In the genomic region with DNA sequence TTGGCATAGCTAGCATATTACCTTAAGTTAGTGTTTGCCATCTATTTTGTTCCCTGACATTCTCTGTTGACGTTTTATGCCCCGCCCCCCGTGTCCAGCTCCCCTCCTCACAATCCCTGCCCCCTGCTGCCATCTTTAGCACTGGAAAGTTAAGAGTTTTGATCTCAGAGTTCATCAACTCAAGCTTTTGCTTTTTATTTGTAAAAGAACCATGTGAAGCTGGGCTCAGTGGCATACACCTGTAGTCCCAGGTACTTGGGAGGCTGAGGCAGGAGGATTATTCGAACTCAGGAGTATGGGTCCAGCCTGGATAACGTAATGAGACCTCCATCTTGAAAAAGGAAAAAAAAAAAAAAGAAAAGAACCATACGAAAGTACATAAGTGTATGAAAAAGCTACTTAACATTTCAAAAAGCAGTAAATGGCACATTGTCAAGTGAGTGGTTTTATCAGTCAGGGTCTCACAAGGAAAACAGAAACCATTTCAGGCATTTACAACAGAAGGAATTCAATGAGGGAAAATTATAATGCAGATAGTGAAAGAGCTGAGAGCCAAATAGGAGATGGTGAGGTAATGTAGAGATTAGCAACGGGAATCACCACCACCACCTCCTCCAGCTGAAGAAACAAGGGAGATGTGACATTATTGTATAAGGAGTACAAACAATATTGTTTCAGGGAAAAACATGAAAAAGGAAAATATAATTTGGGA, we compare ENCODE assay signal across 1 cellular context.
TF ChIP-seq lines count a peak whose summit lies in the region.

No MANE protein-coding gene starts in this region.

TF ChIP-seq in H1, 55 proteins besides CTCF, POLR2A, EP300 and RAD21:
- TF ChIP-seq EZH2 (IDR thresholded peaks at IDR 0.05; ENCODE audit: low read depth, low read length, severe bottlenecking) (no peak), YY1 (IDR thresholded peaks at IDR 0.05; ENCODE audit: low read depth, low read length) (peak; percentile 87), ASH2L (IDR thresholded peaks at IDR 0.05; ENCODE audit: low read length) (peak; percentile 54)
- TF ChIP-seq, protein P1, sequence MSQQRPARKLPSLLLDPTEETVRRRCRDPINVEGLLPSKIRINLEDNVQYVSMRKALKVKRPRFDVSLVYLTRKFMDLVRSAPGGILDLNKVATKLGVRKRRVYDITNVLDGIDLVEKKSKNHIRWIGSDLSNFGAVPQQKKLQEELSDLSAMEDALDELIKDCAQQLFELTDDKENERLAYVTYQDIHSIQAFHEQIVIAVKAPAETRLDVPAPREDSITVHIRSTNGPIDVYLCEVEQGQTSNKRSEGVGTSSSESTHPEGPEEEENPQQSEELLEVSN (IDR thresholded peaks at IDR 0.05), result no peak
- TF ChIP-seq, protein P2, sequence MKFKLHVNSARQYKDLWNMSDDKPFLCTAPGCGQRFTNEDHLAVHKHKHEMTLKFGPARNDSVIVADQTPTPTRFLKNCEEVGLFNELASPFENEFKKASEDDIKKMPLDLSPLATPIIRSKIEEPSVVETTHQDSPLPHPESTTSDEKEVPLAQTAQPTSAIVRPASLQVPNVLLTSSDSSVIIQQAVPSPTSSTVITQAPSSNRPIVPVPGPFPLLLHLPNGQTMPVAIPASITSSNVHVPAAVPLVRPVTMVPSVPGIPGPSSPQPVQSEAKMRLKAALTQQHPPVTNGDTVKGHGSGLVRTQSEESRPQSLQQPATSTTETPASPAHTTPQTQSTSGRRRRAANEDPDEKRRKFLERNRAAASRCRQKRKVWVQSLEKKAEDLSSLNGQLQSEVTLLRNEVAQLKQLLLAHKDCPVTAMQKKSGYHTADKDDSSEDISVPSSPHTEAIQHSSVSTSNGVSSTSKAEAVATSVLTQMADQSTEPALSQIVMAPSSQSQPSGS (IDR thresholded peaks at IDR 0.05; ENCODE audit: low read length), result peak; percentile 60; the same call in 1 of the 2 replicates
